16 cellular contexts compared by ENCODE assay signal in the genomic region with DNA sequence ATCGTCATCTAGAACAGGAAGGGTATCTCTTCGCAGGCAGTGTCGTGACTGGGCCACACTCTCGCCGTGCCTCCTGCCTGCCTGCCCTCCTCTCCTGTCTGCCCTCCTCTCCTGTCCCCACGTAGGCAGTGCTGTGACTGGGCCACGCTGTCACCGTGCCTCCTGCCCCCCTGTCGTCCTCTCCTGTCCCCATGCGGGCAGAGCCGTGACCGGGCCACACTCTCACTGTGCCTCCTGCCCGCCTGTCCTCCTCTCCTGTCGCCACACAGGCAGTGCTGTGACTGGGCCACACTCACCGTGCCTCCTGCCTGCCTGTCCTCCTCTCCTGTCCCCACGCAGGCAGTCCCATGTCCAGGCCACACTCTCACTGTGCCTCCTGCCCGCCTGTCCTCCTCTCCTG. TPM values are rescaled to one million over a fixed set of nuclear protein-coding genes. Genes with fewer than 3 reads are reported as not detected.
DNase-seq lines count a peak whose midpoint lies in the region; ATAC-seq and TF ChIP-seq lines count a peak whose summit lies in the region.
"Had no signal": no experiment of that assay in that cellular context is flagged by ENCODE, and none has a peak within 500 bp of the region (broad histone marks: within the 10 kb centered on the region; RNA-seq: fewer than 3 reads in every experiment).

No MANE protein-coding gene starts in this region.

- no peaks in the 10 kb centered on the region for H3K27me3 ChIP-seq in ascending aorta

- H3K27ac ChIP-seq in ascending aorta = no peak overlapping the region
- H3K27ac ChIP-seq: 22Rv1 had no signal

- H3K36me3 ChIP-seq in ascending aorta = peaks cover 14 to 31% of the 10 kb centered on the region in 2 donors

- H3K27me3 Mint-ChIP-seq in T-helper 2 cell treated with Interferon-gamma antibody and Interleukin-4, amounts not matched to agents 5 μg/mL and 100 μg/mL, for 36 hours (ENCODE audit: low read depth) = no peaks in the 10 kb centered on the region
- H3K27me3 Mint-ChIP-seq in stimulated activated naive CD8-positive, alpha-beta T cell treated with anti-CD3 and anti-CD28 coated beads, Interleukin-15, Interleukin-2, amounts not matched to agents 100 ng/mL and 50 ng/mL, for 24 hours = no peaks in the 10 kb centered on the region
- H3K27me3 Mint-ChIP-seq in nephron progenitor cell (ENCODE audit: low read depth, poor library complexity) = no peaks in the 10 kb centered on the region

- ATAC-seq in stimulated activated naive CD8-positive, alpha-beta T cell treated with anti-CD3 and anti-CD28 coated beads, Interleukin-15, Interleukin-2, amounts not matched to agents 100 U/mL and 50 U/mL, for 24 hours = no peak
- ATAC-seq: CD8-positive, alpha-beta T cell; HepG2; PC-3 had no signal

- H3K4me1 Mint-ChIP-seq in T-helper 2 cell treated with Interferon-gamma antibody and Interleukin-4, amounts not matched to agents 5 μg/mL and 100 μg/mL, for 36 hours (ENCODE audit: low read depth) = peaks cover 10% of the 10 kb centered on the region
- H3K4me1 Mint-ChIP-seq in stimulated activated naive CD8-positive, alpha-beta T cell treated with anti-CD3 and anti-CD28 coated beads, Interleukin-15, Interleukin-2, amounts not matched to agents 100 ng/mL and 50 ng/mL, for 24 hours (ENCODE audit: low read depth) = peaks cover 14% of the 10 kb centered on the region
- no peaks in the 10 kb centered on the region for H3K4me1 Mint-ChIP-seq in nephron progenitor cell

- H3K36me3 Mint-ChIP-seq in T-helper 2 cell treated with Interferon-gamma antibody and Interleukin-4, amounts not matched to agents 5 μg/mL and 100 μg/mL, for 36 hours (ENCODE audit: low read depth) = peaks cover 25% of the 10 kb centered on the region
- peaks cover 57% of the 10 kb centered on the region for H3K36me3 Mint-ChIP-seq in stimulated activated naive CD8-positive, alpha-beta T cell treated with anti-CD3 and anti-CD28 coated beads, Interleukin-15, Interleukin-2, amounts not matched to agents 100 ng/mL and 50 ng/mL, for 24 hours (ENCODE audit: low read depth)
- peaks cover 27% of the 10 kb centered on the region for H3K36me3 Mint-ChIP-seq in nephron progenitor cell (ENCODE audit: low read depth)

- TF ChIP-seq CTCF in nephron progenitor cell (IDR thresholded peaks at IDR 0.05) (no peak), ascending aorta (IDR thresholded peaks at IDR 0.05) (no peak)

- no peak overlapping the region for H3K4me3 Mint-ChIP-seq in T-helper 2 cell treated with Interferon-gamma antibody and Interleukin-4, amounts not matched to agents 5 μg/mL and 100 μg/mL, for 36 hours
- no peak overlapping the region for H3K4me3 Mint-ChIP-seq in stimulated activated naive CD8-positive, alpha-beta T cell treated with anti-CD3 and anti-CD28 coated beads, Interleukin-15, Interleukin-2, amounts not matched to agents 100 ng/mL and 50 ng/mL, for 24 hours
- no peak overlapping the region for H3K4me3 Mint-ChIP-seq in nephron progenitor cell
- H3K4me3 Mint-ChIP-seq: CD8-positive, alpha-beta T cell had no signal

- peak overlapping the region; percentile 79 for H3K27ac Mint-ChIP-seq in T-helper 2 cell treated with Interferon-gamma antibody and Interleukin-4, amounts not matched to agents 5 μg/mL and 100 μg/mL, for 36 hours
- H3K27ac Mint-ChIP-seq in stimulated activated naive CD8-positive, alpha-beta T cell treated with anti-CD3 and anti-CD28 coated beads, Interleukin-15, Interleukin-2, amounts not matched to agents 100 ng/mL and 50 ng/mL, for 24 hours = peak overlapping the region; percentile 81
- H3K27ac Mint-ChIP-seq in nephron progenitor cell = peak overlapping the region; percentile 64
- H3K27ac Mint-ChIP-seq: CD8-positive, alpha-beta T cell had no signal

- no peak overlapping the region for H3K4me3 ChIP-seq in ascending aorta

- DNase-seq in T-helper 2 cell treated with Interferon-gamma antibody and Interleukin-4, amounts not matched to agents 5 μg/mL and 100 μg/mL, for 36 hours (ENCODE audit: low spot score) = no peak
- DNase-seq in T-helper 2 cell (no peak), nephron progenitor cell (no peak), ascending aorta (ENCODE audit: low spot score in 2 of 2) (no peak), NCI-H2171 treated with DMSO at 0.1 percent for 48 hours (lab: John Stamatoyannopoulos, UW) (no peak)
- DNase-seq in stimulated activated naive CD8-positive, alpha-beta T cell treated with anti-CD3 and anti-CD28 coated beads, Interleukin-15, Interleukin-2, amounts not matched to agents 100 U/mL and 50 U/mL, for 24 hours = no peak
- DNase-seq in activated CD8-positive, alpha-beta memory T cell treated with anti-CD3 and anti-CD28 coated beads, Interleukin-2, amount 50 U/mL, for 4 hours = no peak
- DNase-seq: CD8-positive, alpha-beta T cell; GOT3; NCI-H1105 treated with DMSO at 0.1 percent for 48 hours; NCI-H187; NCI-H446; PC-3 had no signal

- no peaks in the 10 kb centered on the region for H3K4me1 ChIP-seq in ascending aorta

- intact Hi-C loops in ascending aorta (cut with DNase I) = no loop called here

- H3K9me3 Mint-ChIP-seq in T-helper 2 cell treated with Interferon-gamma antibody and Interleukin-4, amounts not matched to agents 5 μg/mL and 100 μg/mL, for 36 hours = no peaks in the 10 kb centered on the region
- H3K9me3 Mint-ChIP-seq in stimulated activated naive CD8-positive, alpha-beta T cell treated with anti-CD3 and anti-CD28 coated beads, Interleukin-15, Interleukin-2, amounts not matched to agents 100 ng/mL and 50 ng/mL, for 24 hours = no peaks in the 10 kb centered on the region
- H3K9me3 Mint-ChIP-seq in nephron progenitor cell = no peaks in the 10 kb centered on the region
- H3K9me3 Mint-ChIP-seq: CD8-positive, alpha-beta T cell had no signal

- no peaks in the 10 kb centered on the region for H3K9me3 ChIP-seq in ascending aorta

RNA-seq across cellular contexts. Expression of a gene that starts 51.4 kb away (rescaled TPM):
- 9.7 TPM for total RNA-seq in ascending aorta
